In the genomic region with DNA sequence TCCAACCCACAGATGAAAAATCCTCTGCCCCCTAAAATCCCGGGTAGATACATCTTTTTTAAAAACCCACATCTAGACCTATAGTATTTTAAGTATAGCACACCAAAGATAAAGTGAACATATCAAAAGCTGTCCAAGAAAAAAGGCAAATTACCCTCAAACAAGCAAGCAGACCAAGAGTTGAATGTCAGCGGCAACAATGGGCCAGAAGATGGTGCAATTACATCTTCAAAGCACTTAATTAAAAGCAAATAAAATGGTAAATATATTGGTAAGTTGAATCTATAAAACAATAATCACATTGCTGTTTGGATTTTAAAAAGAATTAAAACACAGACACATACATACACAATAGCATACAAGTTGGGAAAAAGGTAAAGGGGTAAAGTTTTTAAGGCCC, we compare ENCODE assay signal across 16 cellular contexts.
DNase-seq lines count a peak whose midpoint lies in the region; ATAC-seq and TF ChIP-seq lines count a peak whose summit lies in the region.
"Had no signal": no experiment of that assay in that cellular context is flagged by ENCODE, and none has a peak within 500 bp of the region (broad histone marks: within the 10 kb centered on the region; RNA-seq: fewer than 3 reads in every experiment).

No MANE protein-coding gene starts in this region.

- peak overlapping the region; percentile 2 for H3K27ac Mint-ChIP-seq in MCF 10A (ENCODE audit: low read depth, unreplicated experiment)
- no peak overlapping the region for H3K27ac Mint-ChIP-seq in activated naive CD4-positive, alpha-beta T cell treated with anti-CD3 and anti-CD28 coated beads, Interleukin-2, amount 50 U/mL, for 72 hours
- H3K27ac Mint-ChIP-seq: activated naive CD4-positive, alpha-beta T cell treated with anti-CD3 and anti-CD28 coated beads, Interleukin-2, amount 10 ng/mL, durations not matched to agents 7 days and 5 days; activated T-cell treated with anti-CD3 and anti-CD28 coated beads, Interleukin-2, amount 50 U/mL, for 24 hours had no signal

- ATAC-seq in activated naive CD4-positive, alpha-beta T cell treated with anti-CD3 and anti-CD28 coated beads, Interleukin-2, amount 50 U/mL, for 72 hours, result no peak

- DNase-seq in MCF 10A (ENCODE audit: unreplicated experiment), result no peak
- no peak for DNase-seq in breast epithelium (ENCODE audit: low spot score in 2 of 2)
- peak; percentile 17 for DNase-seq in SK-MEL-5 (ENCODE audit: low read depth, low spot score)
- peak; percentile 21 for DNase-seq in fibroblast of mammary gland (ENCODE audit: low read depth)
- DNase-seq in HuH-7 (ENCODE audit: low spot score), result no peak
- no peak for DNase-seq in NCI-H2196 treated with DMSO at 0.1 percent for 48 hours (lab: John Stamatoyannopoulos, UW; ENCODE audit: unreplicated experiment)
- DNase-seq in NCI-H2227 treated with DMSO at 0.1 percent for 48 hours (lab: John Stamatoyannopoulos, UW), result no peak
- no peak for DNase-seq in activated naive CD4-positive, alpha-beta T cell treated with anti-CD3 and anti-CD28 coated beads, Interleukin-2, amount 50 U/mL, for 72 hours (ENCODE audit: low spot score in 2 of 2)
- DNase-seq: activated naive CD4-positive, alpha-beta T cell treated with anti-CD3 and anti-CD28 coated beads, Interleukin-2, amount 10 ng/mL, durations not matched to agents 7 days and 5 days; activated T-cell treated with anti-CD3 and anti-CD28 coated beads, Interleukin-2, amount 50 U/mL, for 24 hours; Calu3; cortex of kidney; NCI-H1694 treated with DMSO at 0.1 percent for 48 hours; retina; stimulated activated CD4-positive, alpha-beta T cell treated with anti-CD3 and anti-CD28 coated beads, Interleukin-12 subunit alpha, Interleukin-12 subunit beta, amount 100 ng/mL, for 4 hours; T-helper 9 cell had no signal

- no peaks in the 10 kb centered on the region for H3K9me3 ChIP-seq in breast epithelium

- TF ChIP-seq CTCF in MCF 10A (IDR thresholded peaks at IDR 0.05; ENCODE audit: unreplicated experiment), result peak; percentile 30
- no peak for TF ChIP-seq CTCF in breast epithelium (IDR thresholded peaks at IDR 0.05)
- TF ChIP-seq CTCF in fibroblast of mammary gland (conservative IDR thresholded peaks at IDR 0.05; ENCODE audit: control insufficient read depth, insufficient read depth, low read depth, low read length), result peak; percentile 15

- no peak overlapping the region for H3K4me3 ChIP-seq in breast epithelium
- no peak overlapping the region for H3K4me3 ChIP-seq in fibroblast of mammary gland (ENCODE audit: control insufficient read depth, low read depth, low read length)

- H3K27me3 ChIP-seq in breast epithelium, result no peaks in the 10 kb centered on the region

- in situ Hi-C loops in SK-MEL-5 (cut with HindIII; ENCODE audit: low pct_unique_long_range_greater_than_20kb, low sequenced_read_pairs), result no loop called here

- H3K36me3 ChIP-seq in breast epithelium, result peaks cover 6% of the 10 kb centered on the region

- H3K27me3 Mint-ChIP-seq in MCF 10A (ENCODE audit: insufficient read depth, unreplicated experiment), result no peaks in the 10 kb centered on the region
- H3K27me3 Mint-ChIP-seq: activated T-cell treated with anti-CD3 and anti-CD28 coated beads, Interleukin-2, amount 50 U/mL, for 24 hours had no signal

- intact Hi-C loops in MCF 10A (cut with micrococcal nuclease) (loop anchor here (1.0 kb wide), 1 partner anchor 125 kb away; no protein-coding TSS in a partner anchor), breast epithelium (cut with DNase I; ENCODE audit: low total_unique reads) (no loop called here)

- POLR2A ChIA-PET in MCF 10A (lab: Yijun Ruan, JAX), result interaction anchor here (1.4 kb wide), 1 partner anchor 125 kb away, joined by 6 read pairs; no protein-coding TSS in a partner anchor

- no peak overlapping the region for H3K4me3 Mint-ChIP-seq in MCF 10A (ENCODE audit: unreplicated experiment)
- H3K4me3 Mint-ChIP-seq: activated naive CD4-positive, alpha-beta T cell treated with anti-CD3 and anti-CD28 coated beads, Interleukin-2, amount 10 ng/mL, durations not matched to agents 7 days and 5 days; activated T-cell treated with anti-CD3 and anti-CD28 coated beads, Interleukin-2, amount 50 U/mL, for 24 hours had no signal

- H3K36me3 Mint-ChIP-seq in MCF 10A (ENCODE audit: insufficient read depth, unreplicated experiment), result peaks cover 6% of the 10 kb centered on the region
- peaks cover 0 to 9% of the 10 kb centered on the region in 2 donors for H3K36me3 Mint-ChIP-seq in activated naive CD4-positive, alpha-beta T cell treated with anti-CD3 and anti-CD28 coated beads, Interleukin-2, amount 50 U/mL, for 72 hours

- H3K4me1 ChIP-seq in breast epithelium, result no peaks in the 10 kb centered on the region

- H3K4me1 Mint-ChIP-seq in MCF 10A (ENCODE audit: insufficient read depth, unreplicated experiment), result peaks cover 21% of the 10 kb centered on the region
- H3K4me1 Mint-ChIP-seq: activated naive CD4-positive, alpha-beta T cell treated with anti-CD3 and anti-CD28 coated beads, Interleukin-2, amount 10 ng/mL, durations not matched to agents 7 days and 5 days had no signal

- no TSS peak for BruUV-seq in MCF 10A (replicated peaks; lab: Mats Ljungman, UMichigan)

- no peak for TF ChIP-seq POLR2A in breast epithelium (IDR thresholded peaks at IDR 0.05)

- no peaks in the 10 kb centered on the region for H3K9me3 Mint-ChIP-seq in MCF 10A (ENCODE audit: unreplicated experiment)
- peaks cover 0 to 5% of the 10 kb centered on the region in 2 donors for H3K9me3 Mint-ChIP-seq in activated naive CD4-positive, alpha-beta T cell treated with anti-CD3 and anti-CD28 coated beads, Interleukin-2, amount 50 U/mL, for 72 hours
- H3K9me3 Mint-ChIP-seq: activated T-cell treated with anti-CD3 and anti-CD28 coated beads, Interleukin-2, amount 50 U/mL, for 24 hours had no signal

- CTCF ChIA-PET in MCF 10A (lab: Yijun Ruan, JAX), result interaction anchor here (1.2 kb wide), 1 partner anchor 10 kb away, joined by 5 read pairs; no protein-coding TSS in a partner anchor

- H3K27ac ChIP-seq in breast epithelium, result no peak overlapping the region

Comparison
In these comparisons a context has a peak if more than half of its experiments do, and no peak if none do; other contexts are left out.
1. CTCF ChIP-seq: peak in MCF 10A (single experiment) and fibroblast of mammary gland (single experiment); none in breast epithelium (0 of 3).
2. DNase-seq: peak in SK-MEL-5 (single experiment) and fibroblast of mammary gland (single experiment); none in MCF 10A (single experiment), breast epithelium (0 of 2), HuH-7 (single experiment), NCI-H2196 treated with DMSO at 0.1 percent for 48 hours (single experiment), NCI-H2227 treated with DMSO at 0.1 percent for 48 hours (single experiment) and activated naive CD4-positive, alpha-beta T cell treated with anti-CD3 and anti-CD28 coated beads, Interleukin-2, amount 50 U/mL, for 72 hours (0 of 2).